In the genomic region with DNA sequence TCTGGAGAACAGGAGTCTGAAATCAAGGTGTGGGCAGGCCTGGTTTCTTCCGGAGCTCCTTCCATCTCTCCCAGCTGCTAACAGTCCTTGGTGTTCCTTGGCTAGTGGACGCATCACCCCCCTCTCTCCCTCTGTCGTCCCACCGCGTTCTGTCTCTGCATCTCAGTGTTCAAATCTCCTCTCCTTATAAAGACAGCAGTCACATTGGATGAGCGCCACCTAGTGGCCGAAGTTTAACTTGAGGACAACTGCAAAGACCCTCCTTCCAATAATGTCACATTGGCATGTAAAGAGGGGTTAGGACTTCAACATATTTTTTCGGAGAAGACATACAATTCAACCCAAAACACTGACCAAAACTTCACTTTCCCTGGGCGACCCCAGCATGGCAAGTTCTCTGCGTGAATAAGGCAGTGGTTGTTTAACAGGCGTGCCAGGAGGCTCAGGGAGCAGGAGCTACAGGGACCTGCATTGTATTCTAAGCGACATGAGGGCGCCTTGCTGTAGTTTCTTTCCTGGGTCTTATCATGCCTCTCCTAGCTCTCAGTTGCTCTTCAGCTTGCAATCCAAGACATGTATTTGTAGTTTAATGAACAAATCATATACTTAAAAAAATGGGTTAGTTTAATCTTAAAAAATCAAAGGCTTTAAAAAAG, we compare ENCODE assay signal across 8 cellular contexts. TPM values are rescaled to one million over a fixed set of nuclear protein-coding genes. Genes with fewer than 3 reads are reported as not detected.
DNase-seq lines count a peak whose midpoint lies in the region; TF ChIP-seq lines count a peak whose summit lies in the region.

No MANE protein-coding gene starts in this region.

- no peak overlapping the region for H3K4me3 ChIP-seq in HFF-Myc (replicated peaks; ENCODE audit: low read depth, low read length)

- DNase-seq in GM04504 (ENCODE audit: low read depth) (peak; percentile 54), HFF-Myc (ENCODE audit: extremely low read depth, low read depth) (no peak), NCI-H1417 (lab: John Stamatoyannopoulos, UW) (peak; percentile 75 to 90 (median 87)), SW 1271 (lab: John Stamatoyannopoulos, UW) (peak; percentile 56 to 82), amygdala (lab: John Stamatoyannopoulos, UW) (peak in 45 of 56 donors; percentile 3 to 81 (median 27)), iPS DF 4.7 (ENCODE audit: extremely low read depth, low spot score) (peak; percentile 82), mesenteric fat pad (ENCODE audit: low spot score) (no peak)
- peak; percentile 70 for DNase-seq in stimulated activated CD4-positive, alpha-beta T cell treated with anti-CD3 and anti-CD28 coated beads, Interleukin-12 subunit alpha, Interleukin-12 subunit beta, amount 100 ng/mL, for 4 hours

- TF ChIP-seq CTCF in HFF-Myc (IDR thresholded peaks at IDR 0.05; ENCODE audit: low read depth, low read length, missing control alignments): peak; percentile 78

RNA-seq across cellular contexts. Expression of gene BASP1, which starts 27.9 kb away (rescaled TPM):
- 46.9 TPM for total RNA-seq in mesenteric fat pad

Comparison
In these comparisons a context has a peak if more than half of its experiments do, and no peak if none do; other contexts are left out.
1. DNase-seq: peak in GM04504 (single experiment), NCI-H1417 (3 of 3), SW 1271 (2 of 2), amygdala (45 of 56), iPS DF 4.7 (single experiment) and stimulated activated CD4-positive, alpha-beta T cell treated with anti-CD3 and anti-CD28 coated beads, Interleukin-12 subunit alpha, Interleukin-12 subunit beta, amount 100 ng/mL, for 4 hours (single experiment); none in HFF-Myc (single experiment) and mesenteric fat pad (single experiment).